In genomic region chr3:99885851-99886250, GRCh38 we compare ENCODE assay signal across 1 cellular context.
TF ChIP-seq lines count a peak whose summit lies in the region.

No MANE protein-coding gene starts in this region.

TF ChIP-seq in WTC11, 78 proteins besides CTCF, POLR2A, EP300 and RAD21 (continued from another document):
- TF ChIP-seq FOXJ3 (CRISPR knock-in tag; IDR thresholded peaks at IDR 0.05; ENCODE audit: borderline replicate concordance) (no peak), MXD4 (CRISPR knock-in tag; IDR thresholded peaks at IDR 0.05; ENCODE audit: borderline replicate concordance) (no peak), ATF3 (CRISPR knock-in tag; conservative IDR thresholded peaks at IDR 0.05) (no peak), CBFB (CRISPR knock-in tag; IDR thresholded peaks at IDR 0.05; ENCODE audit: low read depth) (no peak)
TF ChIP-seq in WTC11: peak in this region for 0.
